In genomic region chr20:36887779-36888133, GRCh38 we compare ENCODE assay signal across 11 cellular contexts. TPM values are rescaled to one million over a fixed set of nuclear protein-coding genes. Genes with fewer than 3 reads are reported as not detected.
A peak's percentile ranks its signal among the peaks of the same experiment; 100 is the strongest.
DNase-seq lines count a peak whose midpoint lies in the region; ATAC-seq and TF ChIP-seq lines count a peak whose summit lies in the region.
"Had no signal": no experiment of that assay in that cellular context is flagged by ENCODE, and none has a peak within 500 bp of the region (broad histone marks: within the 10 kb centered on the region; RNA-seq: fewer than 3 reads in every experiment).

No MANE protein-coding gene starts in this region.

- peak overlapping the region; percentile 32 for H3K4me3 ChIP-seq in WERI-Rb-1 (ENCODE audit: low read depth, low read length)
- no peak overlapping the region for H3K4me3 ChIP-seq in thyroid gland (replicated peaks in 1 of 3)

- H3K9me3 ChIP-seq in WERI-Rb-1 (ENCODE audit: severe bottlenecking) (no peaks in the 10 kb centered on the region), thyroid gland (no peaks in the 10 kb centered on the region)

- H3K27me3 ChIP-seq in WERI-Rb-1 (ENCODE audit: insufficient read depth, low read depth, severe bottlenecking), result no peaks in the 10 kb centered on the region
- no peaks in the 10 kb centered on the region for H3K27me3 ChIP-seq in thyroid gland

- no peaks in the 10 kb centered on the region for H3K27me3 Mint-ChIP-seq in activated naive CD8-positive, alpha-beta T cell treated with anti-CD3 and anti-CD28 coated beads, Interleukin-2, amount 10 ng/mL, durations not matched to agents 7 days and 5 days
- no peaks in the 10 kb centered on the region for H3K27me3 Mint-ChIP-seq in activated naive CD8-positive, alpha-beta T cell treated with anti-CD3 and anti-CD28 coated beads for 36 hours
- H3K27me3 Mint-ChIP-seq: IgD-negative memory B cell, type B pancreatic cell had no signal

- peak overlapping the region; percentile 33 for H3K27ac Mint-ChIP-seq in activated naive CD8-positive, alpha-beta T cell treated with anti-CD3 and anti-CD28 coated beads, Interleukin-2, amount 10 ng/mL, durations not matched to agents 7 days and 5 days
- H3K27ac Mint-ChIP-seq in activated naive CD8-positive, alpha-beta T cell treated with anti-CD3 and anti-CD28 coated beads for 36 hours, result no peak overlapping the region
- H3K27ac Mint-ChIP-seq: T-helper 1 cell treated with Interleukin-12 subunit alpha and Interleukin-12 subunit beta and Interleukin-4 antibody, amounts not matched to agents 30 μg/mL and 1 μg/mL, for 36 hours had no signal

- no peak for DNase-seq in activated naive CD8-positive, alpha-beta T cell treated with anti-CD3 and anti-CD28 coated beads, Interleukin-2, amount 10 ng/mL, durations not matched to agents 7 days and 5 days
- no peak for DNase-seq in activated naive CD8-positive, alpha-beta T cell treated with anti-CD3 and anti-CD28 coated beads for 36 hours
- DNase-seq in WERI-Rb-1 (no peak), kidney glomerular epithelial cell (lab: John Stamatoyannopoulos, UW) (peak; percentile 16), thyroid gland (peak; percentile 38 to 44), cerebellum (ENCODE audit: low spot score) (no peak), head of caudate nucleus (no peak), GM20000 (ENCODE audit: low spot score) (no peak)

- peaks cover 12% of the 10 kb centered on the region for H3K36me3 Mint-ChIP-seq in activated naive CD8-positive, alpha-beta T cell treated with anti-CD3 and anti-CD28 coated beads, Interleukin-2, amount 10 ng/mL, durations not matched to agents 7 days and 5 days
- H3K36me3 Mint-ChIP-seq in activated naive CD8-positive, alpha-beta T cell treated with anti-CD3 and anti-CD28 coated beads for 36 hours, result no peaks in the 10 kb centered on the region
- H3K36me3 Mint-ChIP-seq: IgD-negative memory B cell, type B pancreatic cell had no signal

- no peak overlapping the region for H3K4me3 Mint-ChIP-seq in activated naive CD8-positive, alpha-beta T cell treated with anti-CD3 and anti-CD28 coated beads, Interleukin-2, amount 10 ng/mL, durations not matched to agents 7 days and 5 days
- H3K4me3 Mint-ChIP-seq in activated naive CD8-positive, alpha-beta T cell treated with anti-CD3 and anti-CD28 coated beads for 36 hours, result no peak overlapping the region
- H3K4me3 Mint-ChIP-seq: T-helper 1 cell treated with Interleukin-12 subunit alpha and Interleukin-12 subunit beta and Interleukin-4 antibody, amounts not matched to agents 30 μg/mL and 1 μg/mL, for 36 hours; type B pancreatic cell had no signal

- no peak for ATAC-seq in activated naive CD8-positive, alpha-beta T cell treated with anti-CD3 and anti-CD28 coated beads, Interleukin-2, amount 10 ng/mL, durations not matched to agents 7 days and 5 days (ENCODE audit: low read depth)

- 26 to 27% methylated on average over 6 of the region's 6 CpGs for WGBS in thyroid gland, 2 donors

- TF ChIP-seq CTCF in WERI-Rb-1 (IDR thresholded peaks at IDR 0.05; ENCODE audit: low read depth, low read length) (no peak), thyroid gland (IDR thresholded peaks at IDR 0.05) (no peak), GM20000 (IDR thresholded peaks at IDR 0.05; ENCODE audit: extremely low read depth, missing control alignments) (no peak)

- H3K4me1 Mint-ChIP-seq in activated naive CD8-positive, alpha-beta T cell treated with anti-CD3 and anti-CD28 coated beads, Interleukin-2, amount 10 ng/mL, durations not matched to agents 7 days and 5 days, result peaks cover 5% of the 10 kb centered on the region
- peaks cover 14% of the 10 kb centered on the region for H3K4me1 Mint-ChIP-seq in activated naive CD8-positive, alpha-beta T cell treated with anti-CD3 and anti-CD28 coated beads for 36 hours

- H3K27ac ChIP-seq in WERI-Rb-1 (peak overlapping the region; percentile 62), thyroid gland (peak overlapping the region in 1 of 3 donors; percentile 49)

- no peaks in the 10 kb centered on the region for H3K36me3 ChIP-seq in WERI-Rb-1
- peaks cover 10 to 16% of the 10 kb centered on the region in 2 donors for H3K36me3 ChIP-seq in thyroid gland

- TF ChIP-seq POLR2A in thyroid gland (IDR thresholded peaks at IDR 0.05), result no peak

- H3K9me3 Mint-ChIP-seq in activated naive CD8-positive, alpha-beta T cell treated with anti-CD3 and anti-CD28 coated beads, Interleukin-2, amount 10 ng/mL, durations not matched to agents 7 days and 5 days, result no peaks in the 10 kb centered on the region
- H3K9me3 Mint-ChIP-seq in activated naive CD8-positive, alpha-beta T cell treated with anti-CD3 and anti-CD28 coated beads for 36 hours, result no peaks in the 10 kb centered on the region
- H3K9me3 Mint-ChIP-seq: T-helper 1 cell treated with Interleukin-12 subunit alpha and Interleukin-12 subunit beta and Interleukin-4 antibody, amounts not matched to agents 30 μg/mL and 1 μg/mL, for 36 hours; type B pancreatic cell had no signal

- POLR2A ChIA-PET in activated naive CD8-positive, alpha-beta T cell treated with anti-CD3 and anti-CD28 coated beads, Interleukin-2, amount 10 ng/mL, durations not matched to agents 7 days and 5 days (lab: Charles Lee), result interaction anchor here (0.7 kb wide), 1 partner anchor 154 kb away, joined by 4 read pairs; no protein-coding TSS in a partner anchor

- intact Hi-C loops in thyroid gland (cut with DNase I) (no loop called here), head of caudate nucleus (cut with DNase I) (loop anchor here (10.0 kb wide), 1 partner anchor 283 kb away; the partner anchor contains the start of gene RAB5IF)

- peaks cover 10 to 15% of the 10 kb centered on the region in 2 donors for H3K4me1 ChIP-seq in thyroid gland

RNA-seq across cellular contexts. Expression of gene TLDC2, which starts 11.8 kb away (rescaled TPM):
- not detected for total RNA-seq in activated naive CD8-positive, alpha-beta T cell treated with anti-CD3 and anti-CD28 coated beads, Interleukin-2, amount 10 ng/mL, durations not matched to agents 7 days and 5 days
- total RNA-seq in activated naive CD8-positive, alpha-beta T cell treated with anti-CD3 and anti-CD28 coated beads for 36 hours, result not detected
- 1 to 10 TPM in 2 of 4 donors, under 1 TPM in 2; 0.45 to 2.5 (median 1.1) TPM for total RNA-seq in thyroid gland
- 0.54 TPM for total RNA-seq in cerebellum

Comparison
In these comparisons a context has a peak if more than half of its experiments do, and no peak if none do; other contexts are left out.
1. DNase-seq: peak in kidney glomerular epithelial cell (single experiment) and thyroid gland (2 of 2); none in activated naive CD8-positive, alpha-beta T cell treated with anti-CD3 and anti-CD28 coated beads, Interleukin-2, amount 10 ng/mL, durations not matched to agents 7 days and 5 days (single experiment), activated naive CD8-positive, alpha-beta T cell treated with anti-CD3 and anti-CD28 coated beads for 36 hours (single experiment), WERI-Rb-1 (single experiment), cerebellum (single experiment), head of caudate nucleus (0 of 42) and GM20000 (single experiment).